ENCODE assay signal across 13 cellular contexts in genomic region chr16:11962457-11962856, GRCh38. TPM values are rescaled to one million over a fixed set of nuclear protein-coding genes. Genes with fewer than 3 reads are reported as not detected.
"Had no signal": no experiment of that assay in that cellular context is flagged by ENCODE, and none has a peak within 500 bp of the region (broad histone marks: within the 10 kb centered on the region; RNA-seq: fewer than 3 reads in every experiment).

No MANE protein-coding gene starts in this region.

RNA-seq across cellular contexts. Expression of gene TNFRSF17, which starts 2.6 kb away (rescaled TPM):
- total RNA-seq: dermis blood vessel endothelial cell, endothelial cell of umbilical vein, epithelial cell of proximal tubule, esophagus muscularis mucosa, fibroblast of lung, foreskin keratinocyte, hepatocyte, mesothelial cell of epicardium, osteoblast, right atrium auricular region, sciatic nerve, smooth muscle cell, urinary bladder had no signal

RNA-seq across cellular contexts. Expression of gene NPIPB2, which starts 20.6 kb away (rescaled TPM):
- total RNA-seq: epithelial cell of proximal tubule had no signal
